21 cellular contexts compared by ENCODE assay signal in the genomic region with DNA sequence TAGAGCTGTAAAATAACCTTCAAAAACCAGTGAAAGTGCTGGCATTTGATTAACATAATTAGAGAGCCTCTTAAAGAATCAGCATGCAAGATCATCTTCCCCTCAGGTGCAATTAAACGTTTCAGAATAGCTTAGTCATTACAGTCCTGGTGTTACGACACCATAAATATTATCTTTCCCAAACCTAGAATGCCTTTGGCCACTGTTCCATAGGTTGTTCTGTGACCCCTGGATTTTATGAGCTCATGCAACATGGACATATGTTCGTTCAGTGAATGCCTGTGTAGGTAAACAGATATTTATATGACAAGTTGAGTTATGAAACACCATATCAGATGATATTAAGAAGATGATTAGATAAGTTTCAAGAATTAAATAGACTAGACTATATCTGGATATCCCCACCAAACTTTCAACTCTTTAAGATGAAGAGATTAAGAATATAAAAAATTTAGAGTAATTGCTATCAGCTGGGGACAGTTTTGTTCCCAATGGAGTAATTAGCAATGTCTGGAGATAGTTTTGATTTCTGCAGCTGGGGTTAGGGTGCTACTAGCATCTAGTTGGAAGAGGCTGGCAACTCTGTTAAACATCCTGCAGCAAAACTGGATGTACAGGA.
DNase-seq lines count a peak whose midpoint lies in the region; ATAC-seq and TF ChIP-seq lines count a peak whose summit lies in the region.
"Had no signal": no experiment of that assay in that cellular context is flagged by ENCODE, and none has a peak within 500 bp of the region (broad histone marks: within the 10 kb centered on the region; RNA-seq: fewer than 3 reads in every experiment).

No MANE protein-coding gene starts in this region.

- TF ChIP-seq CTCF in MCF 10A (IDR thresholded peaks at IDR 0.05; ENCODE audit: unreplicated experiment): no peak
- TF ChIP-seq CTCF in breast epithelium (IDR thresholded peaks at IDR 0.05): no peak
- TF ChIP-seq CTCF in SK-N-SH (IDR thresholded peaks at IDR 0.05): no peak
- TF ChIP-seq CTCF in epithelial cell of esophagus (IDR thresholded peaks at IDR 0.05; ENCODE audit: insufficient read depth, low read depth, low read length, missing control alignments): no peak
- TF ChIP-seq CTCF in WTC11 (IDR thresholded peaks at IDR 0.05): no peak

- no TSS peak for BruUV-seq in MCF 10A (replicated peaks; lab: Mats Ljungman, UMichigan)

- no peaks in the 10 kb centered on the region for H3K9me3 Mint-ChIP-seq in MCF 10A (ENCODE audit: unreplicated experiment)
- no peaks in the 10 kb centered on the region for H3K9me3 Mint-ChIP-seq in activated CD8-positive, alpha-beta memory T cell treated with anti-CD3 and anti-CD28 coated beads, Interleukin-2, amount 10 ng/mL, durations not matched to agents 7 days and 5 days (ENCODE audit: low read depth)
- H3K9me3 Mint-ChIP-seq in WTC11: no peaks in the 10 kb centered on the region
- H3K9me3 Mint-ChIP-seq: GM23338 had no signal

- H3K9ac ChIP-seq in SK-N-SH: no peak overlapping the region
- H3K9ac ChIP-seq: BLaER1 had no signal

- H3K4me1 ChIP-seq in breast epithelium: no peaks in the 10 kb centered on the region
- H3K4me1 ChIP-seq in SK-N-SH (ENCODE audit: control insufficient read depth in 1 of 2, insufficient read depth in 2 of 2, low read depth in 1 of 2, low read length in 1 of 2): no peaks in the 10 kb centered on the region; a peak in 2 of 4 replicates
- H3K4me1 ChIP-seq: A549, BLaER1 had no signal

- no peak overlapping the region for H3K27ac ChIP-seq in breast epithelium
- no peak overlapping the region for H3K27ac ChIP-seq in SK-N-SH (ENCODE audit: low read depth in 2 of 2, low read length in 1 of 2)
- H3K27ac ChIP-seq: 22Rv1, A549, BLaER1 had no signal

- ATAC-seq in sciatic nerve: no peak
- ATAC-seq in activated CD8-positive, alpha-beta memory T cell treated with anti-CD3 and anti-CD28 coated beads, Interleukin-2, amount 10 ng/mL, durations not matched to agents 7 days and 5 days: no peak
- no peak for ATAC-seq in WTC11
- ATAC-seq: A549, GM23338, HCT116, HepG2 had no signal

- H3K27me3 ChIP-seq in breast epithelium (no peaks in the 10 kb centered on the region), SK-N-SH (ENCODE audit: insufficient read depth) (no peaks in the 10 kb centered on the region)
- H3K27me3 ChIP-seq: BLaER1 had no signal

- 35% methylated on average over 3 of the region's 3 CpGs for WGBS in SK-N-SH (ENCODE audit: low lambda C conversion rate)

- no peaks in the 10 kb centered on the region for H3K9me2 ChIP-seq in SK-N-SH

- no peak for TF ChIP-seq RAD21 in SK-N-SH (IDR thresholded peaks at IDR 0.05; ENCODE audit: low read length)

- H3K4me2 ChIP-seq in SK-N-SH: no peak overlapping the region
- H3K4me2 ChIP-seq: A549, BLaER1, GM23338 had no signal

- no peak for TF ChIP-seq POLR2A in breast epithelium (IDR thresholded peaks at IDR 0.05)

- intact Hi-C loops in MCF 10A (cut with micrococcal nuclease): no loop called here
- intact Hi-C loops in breast epithelium (cut with DNase I; ENCODE audit: low total_unique reads): no loop called here
- intact Hi-C loops in sciatic nerve (cut with DNase I): no loop called here

- POLR2A ChIA-PET in MCF 10A (lab: Yijun Ruan, JAX): no interaction called here
- POLR2A ChIA-PET in SK-N-SH (lab: Yijun Ruan, JAX): interaction anchor here (0.9 kb wide), 1 partner anchor 20 kb away, joined by 3 read pairs; no protein-coding TSS in a partner anchor
- POLR2A ChIA-PET in WTC11 (lab: Charles Lee): no interaction called here

- CTCF ChIA-PET in MCF 10A (lab: Yijun Ruan, JAX): interaction anchor here (0.7 to 0.9 kb wide), 2 partner anchors 21 to 1681 kb away, joined by 3 read pairs; no protein-coding TSS in a partner anchor
- CTCF ChIA-PET in SK-N-SH (lab: Yijun Ruan, JAX): interaction anchor here (0.6 to 2.5 kb wide), 2 partner anchors 10 to 1050 kb away, joined by 4 to 9 read pairs; no protein-coding TSS in a partner anchor
- CTCF ChIA-PET in activated CD8-positive, alpha-beta memory T cell treated with anti-CD3 and anti-CD28 coated beads, Interleukin-2, amount 10 ng/mL, durations not matched to agents 7 days and 5 days (lab: Charles Lee): no interaction called here
- CTCF ChIA-PET in WTC11 (lab: Charles Lee): no interaction called here

- no peak overlapping the region for H2AFZ ChIP-seq in SK-N-SH (ENCODE audit: low read depth)
- H2AFZ ChIP-seq: GM23338 had no signal

- H3K9me3 ChIP-seq in breast epithelium (no peaks in the 10 kb centered on the region), SK-N-SH (no peaks in the 10 kb centered on the region)
- H3K9me3 ChIP-seq: A549, BLaER1 had no signal

- H3K36me3 ChIP-seq in breast epithelium: no peaks in the 10 kb centered on the region
- H3K36me3 ChIP-seq in SK-N-SH (replicated peaks in 1 of 2; ENCODE audit: control insufficient read depth in 1 of 2, insufficient read depth in 2 of 2, low read length in 1 of 2): no peaks in the 10 kb centered on the region
- H3K36me3 ChIP-seq: BLaER1 had no signal

- H3F3A ChIP-seq in SK-N-SH (replicated peaks; ENCODE audit: insufficient read depth): no peaks in the 10 kb centered on the region

- peaks cover 38% of the 10 kb centered on the region for H3K27me3 Mint-ChIP-seq in MCF 10A (ENCODE audit: insufficient read depth, unreplicated experiment)
- peaks cover 2% of the 10 kb centered on the region for H3K27me3 Mint-ChIP-seq in activated CD8-positive, alpha-beta memory T cell treated with anti-CD3 and anti-CD28 coated beads, Interleukin-2, amount 10 ng/mL, durations not matched to agents 7 days and 5 days
- no peaks in the 10 kb centered on the region for H3K27me3 Mint-ChIP-seq in WTC11 (ENCODE audit: low read depth)
- H3K27me3 Mint-ChIP-seq: CD4-positive, alpha-beta memory T cell had no signal

- no peaks in the 10 kb centered on the region for H4K20me1 ChIP-seq in SK-N-SH (ENCODE audit: insufficient read depth)
- H4K20me1 ChIP-seq: BLaER1 had no signal

- TF ChIP-seq EP300 in SK-N-SH (IDR thresholded peaks at IDR 0.05; ENCODE audit: borderline replicate concordance in 1 of 2, low read depth in 1 of 2, low read length in 1 of 2): peak in 1 of 2 experiments; percentile 61; a peak in 1 of 4 replicates

- H3K4me3 ChIP-seq in breast epithelium (no peak overlapping the region), SK-N-SH (ENCODE audit: low read depth in 2 of 2, low read length in 1 of 2) (no peak overlapping the region), epithelial cell of esophagus (ENCODE audit: low read length) (no peak overlapping the region)
- H3K4me3 ChIP-seq: A549, BLaER1, GM23338 had no signal

- H3K27ac Mint-ChIP-seq in MCF 10A (ENCODE audit: low read depth, unreplicated experiment) (no peak overlapping the region), WTC11 (no peak overlapping the region)
- H3K27ac Mint-ChIP-seq in activated CD8-positive, alpha-beta memory T cell treated with anti-CD3 and anti-CD28 coated beads, Interleukin-2, amount 10 ng/mL, durations not matched to agents 7 days and 5 days: no peak overlapping the region
- H3K27ac Mint-ChIP-seq: CD14-positive monocyte; CD4-positive, alpha-beta memory T cell; GM23338 had no signal

- H3K4me1 Mint-ChIP-seq in MCF 10A (ENCODE audit: insufficient read depth, unreplicated experiment) (no peaks in the 10 kb centered on the region), WTC11 (peaks cover 39% of the 10 kb centered on the region)
- no peaks in the 10 kb centered on the region for H3K4me1 Mint-ChIP-seq in activated CD8-positive, alpha-beta memory T cell treated with anti-CD3 and anti-CD28 coated beads, Interleukin-2, amount 10 ng/mL, durations not matched to agents 7 days and 5 days
- H3K4me1 Mint-ChIP-seq: CD14-positive monocyte; CD4-positive, alpha-beta memory T cell had no signal

- DNase-seq in MCF 10A (ENCODE audit: unreplicated experiment) (peak; percentile 15), breast epithelium (ENCODE audit: low spot score in 2 of 2) (no peak), SK-N-SH (no peak), epithelial cell of esophagus (ENCODE audit: low read depth) (peak; percentile 14), sciatic nerve (ENCODE audit: low spot score) (no peak), WTC11 (ENCODE audit: low spot score) (no peak)
- DNase-seq in activated CD8-positive, alpha-beta memory T cell treated with anti-CD3 and anti-CD28 coated beads, Interleukin-2, amount 10 ng/mL, durations not matched to agents 7 days and 5 days: no peak
- DNase-seq in stimulated activated CD4-positive, alpha-beta T cell treated with anti-CD3 and anti-CD28 coated beads, Interleukin-2, amount 100 ng/mL, for 24 hours: no peak
- DNase-seq: AML-193; CD4-positive, alpha-beta memory T cell; DMS153; DMS79; GDM1; H7 had no signal

- H3K79me2 ChIP-seq in SK-N-SH (ENCODE audit: insufficient read depth): no peaks in the 10 kb centered on the region

- no peak overlapping the region for H3K4me3 Mint-ChIP-seq in MCF 10A (ENCODE audit: unreplicated experiment)
- no peak overlapping the region for H3K4me3 Mint-ChIP-seq in activated CD8-positive, alpha-beta memory T cell treated with anti-CD3 and anti-CD28 coated beads, Interleukin-2, amount 10 ng/mL, durations not matched to agents 7 days and 5 days
- no peak overlapping the region for H3K4me3 Mint-ChIP-seq in WTC11
- H3K4me3 Mint-ChIP-seq: CD14-positive monocyte; CD4-positive, alpha-beta memory T cell; GM23338 had no signal

- H3K36me3 Mint-ChIP-seq in MCF 10A (ENCODE audit: insufficient read depth, unreplicated experiment) (no peaks in the 10 kb centered on the region), WTC11 (peaks cover 6% of the 10 kb centered on the region; the same call in 1 of the 2 replicates)
- no peaks in the 10 kb centered on the region for H3K36me3 Mint-ChIP-seq in activated CD8-positive, alpha-beta memory T cell treated with anti-CD3 and anti-CD28 coated beads, Interleukin-2, amount 10 ng/mL, durations not matched to agents 7 days and 5 days
- H3K36me3 Mint-ChIP-seq: CD14-positive monocyte; CD4-positive, alpha-beta memory T cell had no signal

TF ChIP-seq in SK-N-SH, 30 proteins besides CTCF, POLR2A, EP300 and RAD21 (continues in another document):
- no peak for TF ChIP-seq YY1 (IDR thresholded peaks at IDR 0.05; ENCODE audit: low read depth)
- no peak for TF ChIP-seq GABPA (IDR thresholded peaks at IDR 0.05; ENCODE audit: low read depth)

TF ChIP-seq in WTC11, 78 proteins besides CTCF, POLR2A, EP300 and RAD21 (continues in another document):
- TF ChIP-seq TEAD1 (CRISPR knock-in tag; IDR thresholded peaks at IDR 0.05) (no peak), PRRX2 (CRISPR knock-in tag; IDR thresholded peaks at IDR 0.05) (no peak)
- TF ChIP-seq, protein P1, sequence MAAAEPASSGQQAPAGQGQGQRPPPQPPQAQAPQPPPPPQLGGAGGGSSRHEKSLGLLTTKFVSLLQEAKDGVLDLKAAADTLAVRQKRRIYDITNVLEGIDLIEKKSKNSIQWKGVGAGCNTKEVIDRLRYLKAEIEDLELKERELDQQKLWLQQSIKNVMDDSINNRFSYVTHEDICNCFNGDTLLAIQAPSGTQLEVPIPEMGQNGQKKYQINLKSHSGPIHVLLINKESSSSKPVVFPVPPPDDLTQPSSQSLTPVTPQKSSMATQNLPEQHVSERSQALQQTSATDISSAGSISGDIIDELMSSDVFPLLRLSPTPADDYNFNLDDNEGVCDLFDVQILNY (CRISPR knock-in tag; IDR thresholded peaks at IDR 0.05): no peak

Comparison
In these comparisons a context has a peak if more than half of its experiments do, and no peak if none do; other contexts are left out.
1. DNase-seq: peak in MCF 10A (single experiment) and epithelial cell of esophagus (single experiment); none in breast epithelium (0 of 2), SK-N-SH (single experiment), sciatic nerve (single experiment), activated CD8-positive, alpha-beta memory T cell treated with anti-CD3 and anti-CD28 coated beads, Interleukin-2, amount 10 ng/mL, durations not matched to agents 7 days and 5 days (single experiment), stimulated activated CD4-positive, alpha-beta T cell treated with anti-CD3 and anti-CD28 coated beads, Interleukin-2, amount 100 ng/mL, for 24 hours (0 of 2) and WTC11 (single experiment).
2. CTCF ChIA-PET loops: an anchor here in MCF 10A (0.7 to 0.9 kb wide) and SK-N-SH (0.6 to 2.5 kb wide); none called in activated CD8-positive, alpha-beta memory T cell treated with anti-CD3 and anti-CD28 coated beads, Interleukin-2, amount 10 ng/mL, durations not matched to agents 7 days and 5 days and WTC11.